Comparison of ENCODE assay signal across 1 cellular context in genomic region chr11:8313504-8314090, GRCh38.
TF ChIP-seq lines count a peak whose summit lies in the region.

No MANE protein-coding gene starts in this region.

TF ChIP-seq in H1, 55 proteins besides CTCF, POLR2A, EP300 and RAD21:
- TF ChIP-seq CHD7 (IDR thresholded peaks at IDR 0.05; ENCODE audit: insufficient replicate concordance, low read length) (no peak), KDM4A (IDR thresholded peaks at IDR 0.05; ENCODE audit: low read depth, low read length, severe bottlenecking) (no peak), TEAD4 (IDR thresholded peaks at IDR 0.05; ENCODE audit: low read depth, low read length) (no peak), GTF2F1 (IDR thresholded peaks at IDR 0.05; ENCODE audit: borderline replicate concordance, low read depth, low read length) (no peak)
